In the genomic region with DNA sequence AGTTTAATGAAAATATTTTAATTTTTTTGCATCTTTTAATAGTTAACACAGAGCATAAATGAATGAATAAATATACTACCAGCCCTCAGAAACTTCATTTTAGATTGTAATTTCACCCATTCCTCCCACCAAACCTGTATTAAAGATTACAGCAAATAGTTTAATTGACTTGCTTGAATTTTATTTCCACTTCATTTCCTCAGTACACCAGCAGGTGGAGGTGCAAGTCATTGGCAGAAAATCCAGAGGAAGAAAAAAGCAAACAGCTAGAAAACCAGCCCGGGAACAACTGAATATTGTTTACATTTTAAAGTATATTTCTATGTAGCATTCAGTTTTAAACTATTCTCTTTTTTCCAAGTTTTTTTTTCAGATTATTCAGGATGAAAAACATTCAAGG, we compare ENCODE assay signal across 13 cellular contexts.
DNase-seq lines count a peak whose midpoint lies in the region; ATAC-seq and TF ChIP-seq lines count a peak whose summit lies in the region.
"Had no signal": no experiment of that assay in that cellular context is flagged by ENCODE, and none has a peak within 500 bp of the region (broad histone marks: within the 10 kb centered on the region; RNA-seq: fewer than 3 reads in every experiment).

No MANE protein-coding gene starts in this region.

- in situ Hi-C loops in T47D (cut with HindIII; ENCODE audit: low pct_unique_long_range_greater_than_20kb, low sequenced_read_pairs), result no loop called here

- 8% methylated on average over 1 of the region's 1 CpG for WGBS in prostate gland

- H3K4me1 ChIP-seq in prostate gland (replicated peaks), result no peaks in the 10 kb centered on the region
- H3K4me1 ChIP-seq: left lung had no signal

- TF ChIP-seq CTCF in LNCaP clone FGC (IDR thresholded peaks at IDR 0.05; ENCODE audit: control insufficient read depth, extremely low read depth, insufficient read depth) (peak; percentile 61), prostate gland (IDR thresholded peaks at IDR 0.05) (peak in 3 of 4 experiments; percentile 20 to 45 (median 29))

- no peaks in the 10 kb centered on the region for H3K36me3 ChIP-seq in prostate gland
- H3K36me3 ChIP-seq: BLaER1 treated with 17β-estradiol and CSF1 and Interleukin-3, amounts not matched to agents 10 nM and 100 nM; left lung; spleen had no signal

- peak; percentile 20 for DNase-seq in NCI-H345 (lab: John Stamatoyannopoulos, UW)
- no peak for DNase-seq in NCI-H345 treated with DMSO at 0.1 percent for 48 hours (lab: John Stamatoyannopoulos, UW; ENCODE audit: unreplicated experiment)
- no peak for DNase-seq in LNCaP clone FGC (ENCODE audit: low read depth)
- peak; percentile 58 to 68 for DNase-seq in T47D (ENCODE audit: low read depth in 1 of 2, low spot score in 1 of 2)
- no peak for DNase-seq in prostate gland (ENCODE audit: low spot score)
- DNase-seq in NCI-H226, result no peak
- DNase-seq: left lung; NCI-H446 treated with DMSO at 0.1 percent for 48 hours; spleen; stimulated activated naive CD8-positive, alpha-beta T cell treated with anti-CD3 and anti-CD28 coated beads, Interleukin-15, amount 100 ng/mL, for 72 hours had no signal

- no peak overlapping the region for H3K27ac ChIP-seq in prostate gland
- H3K27ac ChIP-seq: BLaER1 treated with 17β-estradiol and CSF1 and Interleukin-3, amounts not matched to agents 10 nM and 100 nM; left lung; spleen had no signal

- ATAC-seq in HG02970 (IDR thresholded peaks at IDR 0.05; ENCODE audit: low FRiP score, unreplicated experiment) (no peak), HG03108 (IDR thresholded peaks at IDR 0.05; ENCODE audit: unreplicated experiment) (no peak)
- ATAC-seq: left lung; stimulated activated naive CD8-positive, alpha-beta T cell treated with anti-CD3 and anti-CD28 coated beads, Interleukin-15, amount 100 ng/mL, for 72 hours had no signal

- H3K4me3 ChIP-seq in LNCaP clone FGC (ENCODE audit: low read depth, low read length) (no peak overlapping the region), prostate gland (no peak overlapping the region)
- H3K4me3 ChIP-seq: BLaER1 treated with 17β-estradiol and CSF1 and Interleukin-3, amounts not matched to agents 10 nM and 100 nM; left lung; spleen had no signal

- peaks cover 9% of the 10 kb centered on the region for H3K27me3 ChIP-seq in prostate gland (replicated peaks; ENCODE audit: insufficient read depth)
- H3K27me3 ChIP-seq: BLaER1 treated with 17β-estradiol and CSF1 and Interleukin-3, amounts not matched to agents 10 nM and 100 nM had no signal

- no peaks in the 10 kb centered on the region for H3K9me3 ChIP-seq in prostate gland
- H3K9me3 ChIP-seq: left lung had no signal

- TF ChIP-seq POLR2A in prostate gland (IDR thresholded peaks at IDR 0.05), result no peak

- intact Hi-C loops in prostate gland (cut with DNase I), result no loop called here

Comparison
In these comparisons a context has a peak if more than half of its experiments do, and no peak if none do; other contexts are left out.
1. DNase-seq: peak in NCI-H345 (single experiment) and T47D (2 of 2); none in NCI-H345 treated with DMSO at 0.1 percent for 48 hours (single experiment), LNCaP clone FGC (single experiment), prostate gland (single experiment) and NCI-H226 (single experiment).